Comparison of ENCODE assay signal across 9 cellular contexts in the genomic region with DNA sequence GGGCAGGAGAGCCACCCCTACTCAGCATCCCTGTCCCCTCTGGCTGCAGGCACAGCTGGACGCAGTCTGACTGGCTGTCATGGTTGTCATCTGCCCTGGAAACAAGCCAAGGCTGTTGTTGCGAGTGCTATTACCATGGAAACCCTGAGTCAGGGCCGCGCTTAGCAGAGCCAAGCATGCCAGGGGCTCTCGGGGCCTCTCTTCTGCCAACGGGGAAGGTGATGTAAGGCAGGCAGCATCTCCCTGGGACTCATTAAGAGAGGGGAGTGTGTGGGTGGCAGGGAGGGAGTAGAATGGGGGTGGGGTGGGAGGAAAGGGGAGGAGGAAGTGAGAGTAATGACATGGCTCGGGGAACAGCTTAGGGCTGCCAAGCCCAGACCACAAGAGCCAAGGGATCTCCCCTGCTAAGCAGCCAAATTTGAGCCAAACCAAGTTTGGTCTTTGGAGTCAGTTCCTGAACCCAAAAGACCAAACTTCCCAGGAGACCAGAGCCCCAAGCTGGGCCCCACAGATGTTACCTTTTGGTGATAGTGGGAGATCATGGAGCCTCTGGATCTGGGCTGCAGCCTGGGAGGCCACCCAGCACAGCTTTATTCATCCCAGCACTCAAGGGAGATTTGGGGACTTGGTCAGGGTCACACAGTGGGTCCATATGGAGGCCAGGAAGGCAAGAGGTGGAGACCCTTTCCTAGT.
DNase-seq lines count a peak whose midpoint lies in the region; TF ChIP-seq lines count a peak whose summit lies in the region.
"Had no signal": no experiment of that assay in that cellular context is flagged by ENCODE, and none has a peak within 500 bp of the region (broad histone marks: within the 10 kb centered on the region; RNA-seq: fewer than 3 reads in every experiment).

No MANE protein-coding gene starts in this region.

- no peaks in the 10 kb centered on the region for H3K36me3 ChIP-seq in H7 (replicated peaks; ENCODE audit: control insufficient read depth, insufficient read depth, low read length)

- TF ChIP-seq CTCF in foreskin fibroblast (IDR thresholded peaks at IDR 0.05; ENCODE audit: low read depth, low read length) = no peak

- no peak overlapping the region for H3K4me3 ChIP-seq in H7 (ENCODE audit: insufficient read depth, low read depth, low read length)
- H3K4me3 ChIP-seq in foreskin fibroblast (ENCODE audit: low read depth in 1 of 2, low read length in 2 of 2) = no peak overlapping the region

- H3K27me3 ChIP-seq in H7 (ENCODE audit: control insufficient read depth, insufficient read depth, low read length) = no peaks in the 10 kb centered on the region

- DNase-seq in activated T-cell treated with anti-CD3 and anti-CD28 coated beads for 4 hours (peak; percentile 0), H7 (peak; percentile 52), Kasumi-1 (lab: John Stamatoyannopoulos, UW) (peak; percentile 23 to 26), RPMI8226 (peak; percentile 97), foreskin fibroblast (peak; percentile 66 to 81), NCI-H526 (lab: John Stamatoyannopoulos, UW) (no peak)
- no peak for DNase-seq in activated T-cell treated with anti-CD3 and anti-CD28 coated beads, Interleukin-2, amount 50 U/mL, for 1 hour
- peak; percentile 1 for DNase-seq in stimulated activated CD4-positive, alpha-beta T cell treated with anti-CD3 and anti-CD28 coated beads, Interleukin-2, amount 100 ng/mL, for 4 hours (ENCODE audit: low read depth)
- DNase-seq: activated T-cell treated with anti-CD3 and anti-CD28 coated beads, Interleukin-2, amount 50 U/mL, for 4 hours had no signal

Comparison
In these comparisons a context has a peak if more than half of its experiments do, and no peak if none do; other contexts are left out.
1. DNase-seq: peak in activated T-cell treated with anti-CD3 and anti-CD28 coated beads for 4 hours (single experiment), H7 (single experiment), Kasumi-1 (2 of 2), RPMI8226 (single experiment), foreskin fibroblast (2 of 2) and stimulated activated CD4-positive, alpha-beta T cell treated with anti-CD3 and anti-CD28 coated beads, Interleukin-2, amount 100 ng/mL, for 4 hours (single experiment); none in activated T-cell treated with anti-CD3 and anti-CD28 coated beads, Interleukin-2, amount 50 U/mL, for 1 hour (single experiment) and NCI-H526 (0 of 2).